ENCODE assay signal across 31 cellular contexts in genomic region chr1:62608905-62609304, GRCh38. TPM values are rescaled to one million over a fixed set of nuclear protein-coding genes. Genes with fewer than 3 reads are reported as not detected.
DNase-seq lines count a peak whose midpoint lies in the region; ATAC-seq, FAIRE-seq and TF ChIP-seq lines count a peak whose summit lies in the region.
"Had no signal": no experiment of that assay in that cellular context is flagged by ENCODE, and none has a peak within 500 bp of the region (broad histone marks: within the 10 kb centered on the region; RNA-seq: fewer than 3 reads in every experiment).

No MANE protein-coding gene starts in this region.

- in situ Hi-C loops in IMR-90 (cut with MboI; ENCODE audit: low sequenced_read_pairs), result no loop called here
- in situ Hi-C loops in HepG2 (cut with HindIII; ENCODE audit: extremely low pct_ligation_motif_present, low pct_unique_long_range_greater_than_20kb), result no loop called here

- H3K27ac ChIP-seq in IMR-90 (ENCODE audit: insufficient read depth, low read length) (no peak overlapping the region), HepG2 (ENCODE audit: extremely low read length, insufficient read depth, low read length) (peak overlapping the region; percentile 54), right lobe of liver (peak overlapping the region; percentile 54 to 78 (median 67)), small intestine (ENCODE audit: low read depth in 1 of 2, low read length in 1 of 2) (no peak overlapping the region), ovary (no peak overlapping the region), esophagus squamous epithelium (no peak overlapping the region)
- H3K27ac ChIP-seq: BLaER1 had no signal

- H3K79me1 ChIP-seq in IMR-90 (ENCODE audit: low read depth in 1 of 2, low read length in 2 of 2), result peaks cover 0 to 16% of the 10 kb centered on the region in 2 experiments; a peak in 3 of 4 replicates

- H3K56ac ChIP-seq in IMR-90 (ENCODE audit: extremely low read depth, insufficient read depth, low read length), result no peak overlapping the region

- peak overlapping the region; percentile 8 for H2BK5ac ChIP-seq in IMR-90 (ENCODE audit: low read depth, low read length, poor library complexity, severe bottlenecking)

- no peaks in the 10 kb centered on the region for H3K27me3 ChIP-seq in IMR-90 (ENCODE audit: control insufficient read depth, insufficient read depth, low read length)
- H3K27me3 ChIP-seq in HepG2 (ENCODE audit: control insufficient read depth in 1 of 2, insufficient read depth in 2 of 2, low read length in 2 of 2), result no peaks in the 10 kb centered on the region
- H3K27me3 ChIP-seq in right lobe of liver, result no peaks in the 10 kb centered on the region
- H3K27me3 ChIP-seq in small intestine (ENCODE audit: control insufficient read depth in 2 of 2, insufficient read depth in 2 of 2, low read length in 2 of 2), result no peaks in the 10 kb centered on the region
- H3K27me3 ChIP-seq in ovary, result no peaks in the 10 kb centered on the region
- H3K27me3 ChIP-seq in esophagus squamous epithelium, result no peaks in the 10 kb centered on the region
- H3K27me3 ChIP-seq: BE2C, BLaER1 had no signal

- H4K20me1 ChIP-seq in IMR-90 (ENCODE audit: insufficient read depth, low read length), result no peaks in the 10 kb centered on the region
- H4K20me1 ChIP-seq in HepG2 (ENCODE audit: insufficient read depth, low read length), result no peaks in the 10 kb centered on the region
- H4K20me1 ChIP-seq: BLaER1 had no signal

- H3K4me3 ChIP-seq in IMR-90 (ENCODE audit: insufficient read depth, low read depth, low read length), result no peak overlapping the region
- no peak overlapping the region; a peak in 1 of 6 replicates for H3K4me3 ChIP-seq in HepG2 (replicated peaks in 1 of 3; ENCODE audit: insufficient read depth in 1 of 3, low read depth in 2 of 3, low read length in 3 of 3)
- H3K4me3 ChIP-seq in right lobe of liver, result no peak overlapping the region
- no peak overlapping the region for H3K4me3 ChIP-seq in small intestine (ENCODE audit: low read depth in 1 of 2, low read length in 2 of 2)
- no peak overlapping the region for H3K4me3 ChIP-seq in ovary
- no peak overlapping the region for H3K4me3 ChIP-seq in esophagus squamous epithelium
- H3K4me3 ChIP-seq: BLaER1 had no signal

- DNase-seq in IMR-90, result no peak
- peak; percentile 80 for DNase-seq in HepG2 (ENCODE audit: low spot score)
- DNase-seq in right lobe of liver, result no peak
- DNase-seq in small intestine, result peak; percentile 27
- no peak for DNase-seq in ovary
- DNase-seq in esophagus squamous epithelium (lab: John Stamatoyannopoulos, UW), result no peak
- DNase-seq in NCI-H1092 treated with DMSO at 0.1 percent for 48 hours (lab: John Stamatoyannopoulos, UW), result no peak
- DNase-seq in NK-92 treated with Interleukin-12 subunit alpha and Interleukin-12 subunit beta, amount 100 ng/mL, for 24 hours (lab: John Stamatoyannopoulos, UW), result no peak
- DNase-seq: 8988T; ACHN; BE2C; C1 segment of cervical spinal cord; CD4-positive, alpha-beta memory T cell; CD4-positive, CD25-positive, alpha-beta regulatory T cell; CD8-positive, alpha-beta memory T cell; COR-L47; DMS 273 treated with DMSO at 0.1 percent for 48 hours; DMS153; DMS53; DMS79; DND-41; EL; GF-D8 had no signal

- H2BK20ac ChIP-seq in IMR-90 (ENCODE audit: low read depth, low read length), result no peak overlapping the region

- no peak overlapping the region for H3K4ac ChIP-seq in IMR-90 (ENCODE audit: low read depth, low read length)

- TF ChIP-seq EP300 in HepG2 (IDR thresholded peaks at IDR 0.05; ENCODE audit: low read depth in 2 of 2, low read length in 2 of 2) (peak in 1 of 2 experiments; percentile 71; a peak in 2 of 4 replicates), HepG2 (CRISPR knock-in tag; IDR thresholded peaks at IDR 0.05; ENCODE audit: borderline replicate concordance) (no peak), ovary (IDR thresholded peaks at IDR 0.05) (no peak)

- TF ChIP-seq CTCF in IMR-90 (conservative IDR thresholded peaks at IDR 0.05; ENCODE audit: low read depth, low read length) (no peak), HepG2 (CRISPR knock-in tag; IDR thresholded peaks at IDR 0.05) (no peak), right lobe of liver (IDR thresholded peaks at IDR 0.05) (no peak), ovary (IDR thresholded peaks at IDR 0.05) (no peak), esophagus squamous epithelium (IDR thresholded peaks at IDR 0.05) (no peak)

- H4K5ac ChIP-seq in IMR-90 (ENCODE audit: low read depth, low read length), result no peak overlapping the region

- no peak overlapping the region for H3K14ac ChIP-seq in IMR-90 (replicated peaks; ENCODE audit: low read depth, low read length)

- no peaks in the 10 kb centered on the region for H3K9me1 ChIP-seq in IMR-90 (ENCODE audit: insufficient read depth, low read length)

- H3K36me3 ChIP-seq in IMR-90 (ENCODE audit: control insufficient read depth, insufficient read depth, low read length), result peaks cover 4% of the 10 kb centered on the region
- H3K36me3 ChIP-seq in HepG2 (replicated peaks in 1 of 2; ENCODE audit: control insufficient read depth in 1 of 2, insufficient read depth in 2 of 2, low read length in 2 of 2), result peaks cover 0 to 13% of the 10 kb centered on the region in 2 experiments; a peak in 2 of 5 replicates
- peaks cover 0 to 25% (median 6%) of the 10 kb centered on the region in 4 donors for H3K36me3 ChIP-seq in right lobe of liver
- H3K36me3 ChIP-seq in small intestine (ENCODE audit: control insufficient read depth in 2 of 2, insufficient read depth in 2 of 2, low read length in 2 of 2), result no peaks in the 10 kb centered on the region
- no peaks in the 10 kb centered on the region for H3K36me3 ChIP-seq in ovary
- peaks cover 0 to 4% (median 0%) of the 10 kb centered on the region in 3 donors for H3K36me3 ChIP-seq in esophagus squamous epithelium
- H3K36me3 ChIP-seq: BE2C had no signal

- H3K4me1 ChIP-seq in IMR-90 (ENCODE audit: control insufficient read depth, insufficient read depth, low read length) (no peaks in the 10 kb centered on the region), HepG2 (ENCODE audit: insufficient read depth, low read length) (peaks cover 39% of the 10 kb centered on the region), right lobe of liver (peaks cover 0 to 39% (median 11%) of the 10 kb centered on the region in 4 donors), small intestine (ENCODE audit: control insufficient read depth in 2 of 2, insufficient read depth in 1 of 2, low read depth in 1 of 2, low read length in 1 of 2) (no peaks in the 10 kb centered on the region), ovary (ENCODE audit: insufficient read depth) (no peaks in the 10 kb centered on the region), esophagus squamous epithelium (no peaks in the 10 kb centered on the region)
- H3K4me1 ChIP-seq: BE2C, BLaER1 had no signal

- H2AFZ ChIP-seq in IMR-90 (replicated peaks; ENCODE audit: low read length, poor library complexity), result no peak overlapping the region
- H2AFZ ChIP-seq in HepG2 (ENCODE audit: low read length), result no peak overlapping the region

- no peak overlapping the region for H2BK15ac ChIP-seq in IMR-90 (ENCODE audit: low read depth, low read length)

- TF ChIP-seq RAD21 in IMR-90 (IDR thresholded peaks at IDR 0.05; ENCODE audit: low read length), result no peak
- no peak for TF ChIP-seq RAD21 in HepG2 (CRISPR knock-in tag; IDR thresholded peaks at IDR 0.05)

- H3K9me3 ChIP-seq in IMR-90 (ENCODE audit: control insufficient read depth, insufficient read depth, low read length) (no peaks in the 10 kb centered on the region), HepG2 (ENCODE audit: low read length) (no peaks in the 10 kb centered on the region), right lobe of liver (no peaks in the 10 kb centered on the region), small intestine (ENCODE audit: control insufficient read depth, low read depth) (no peaks in the 10 kb centered on the region), ovary (no peaks in the 10 kb centered on the region), esophagus squamous epithelium (no peaks in the 10 kb centered on the region)
- H3K9me3 ChIP-seq: BE2C, BLaER1 had no signal

- H4K91ac ChIP-seq in IMR-90 (ENCODE audit: insufficient read depth, low read depth, low read length), result no peak overlapping the region

- H3K79me2 ChIP-seq in HepG2 (ENCODE audit: insufficient read depth, low read length), result no peaks in the 10 kb centered on the region

- no peak for TF ChIP-seq POLR2A in IMR-90 (IDR thresholded peaks at IDR 0.05; ENCODE audit: low read depth, low read length)
- no peak for TF ChIP-seq POLR2A in HepG2 (IDR thresholded peaks at IDR 0.05; ENCODE audit: insufficient read depth in 1 of 2, low read depth in 2 of 2, low read length in 2 of 2)
- TF ChIP-seq POLR2A in right lobe of liver (IDR thresholded peaks at IDR 0.05), result no peak
- TF ChIP-seq POLR2A in ovary (IDR thresholded peaks at IDR 0.05), result no peak
- TF ChIP-seq POLR2A in esophagus squamous epithelium (IDR thresholded peaks at IDR 0.05), result no peak

- H2AK9ac ChIP-seq in IMR-90 (replicated peaks; ENCODE audit: low read depth, low read length, poor library complexity), result no peak overlapping the region

- no peak overlapping the region for H3K23ac ChIP-seq in IMR-90 (ENCODE audit: low read depth, low read length)

- no peak for ATAC-seq in IMR-90 (ENCODE audit: low read depth)
- peak; percentile 55 for ATAC-seq in HepG2
- ATAC-seq in right lobe of liver, result peak; percentile 45 to 62 (median 55)

- POLR2A ChIA-PET in IMR-90 (lab: Charles Lee; ENCODE audit: unreplicated experiment), result no interaction called here
- POLR2A ChIA-PET in HepG2 (lab: Yijun Ruan, JAX), result interaction anchor here (1.4 kb wide), 1 partner anchor 13 kb away, joined by 5 read pairs; no protein-coding TSS in a partner anchor

- intact Hi-C loops in IMR-90 (cut with micrococcal nuclease) (no loop called here), HepG2 (cut with micrococcal nuclease; ENCODE audit: unreplicated experiment) (no loop called here), right lobe of liver (cut with DNase I) (no loop called here), ovary (cut with DNase I) (no loop called here), esophagus squamous epithelium (cut with DNase I) (no loop called here)

- dilution Hi-C loops in IMR-90 (cut with HindIII; ENCODE audit: low sequenced_read_pairs, unreplicated experiment), result no loop called here

- no peak overlapping the region for H3K4me2 ChIP-seq in IMR-90 (ENCODE audit: low read depth, low read length)
- peak overlapping the region; percentile 46 for H3K4me2 ChIP-seq in HepG2 (ENCODE audit: low read depth, low read length)
- H3K4me2 ChIP-seq: BLaER1 had no signal

- CTCF ChIA-PET in IMR-90 (lab: Yijun Ruan, JAX), result no interaction called here
- CTCF ChIA-PET in HepG2 (lab: Yijun Ruan, JAX; ENCODE audit: low intra/inter-chr PET ratio, low total read pairs), result no interaction called here

- H3K18ac ChIP-seq in IMR-90 (ENCODE audit: low read depth, low read length), result no peak overlapping the region

- no TSS peak for BruUV-seq in IMR-90 (replicated peaks; lab: Mats Ljungman, UMichigan)
- BruUV-seq in HepG2 (replicated peaks; lab: Mats Ljungman, UMichigan), result no TSS peak

- H4K8ac ChIP-seq in IMR-90 (ENCODE audit: low read depth in 2 of 2, low read length in 2 of 2), result no peak overlapping the region

- no peak overlapping the region for H3K9ac ChIP-seq in IMR-90 (ENCODE audit: low read depth, low read length)
- no peak overlapping the region for H3K9ac ChIP-seq in HepG2 (ENCODE audit: insufficient read depth, low read depth, low read length)
- H3K9ac ChIP-seq: BLaER1 had no signal

- H2AK5ac ChIP-seq in IMR-90 (ENCODE audit: low read depth, low read length), result no peak overlapping the region

- FAIRE-seq in HepG2 (lab: Jason Lieb, UNC) (peak; percentile 39), small intestine (lab: Jason Lieb, UNC) (no peak)
- FAIRE-seq: GM12891, GM19239 had no signal

- no peak overlapping the region for H2BK120ac ChIP-seq in IMR-90 (ENCODE audit: low read depth, low read length)

RNA-seq across cellular contexts. Expression of gene ANGPTL3, which starts 11.6 kb away (rescaled TPM):
- not detected in 2 replicates for total RNA-seq in IMR-90 (2012; rRNA removed)
- not detected in 2 replicates for polyA plus RNA-seq in IMR-90 (2012; rRNA removed)
- not detected in 2 replicates for polyA plus RNA-seq in IMR-90 (2012; cell fraction: cytosol; rRNA removed)
- not detected in 2 replicates for polyA plus RNA-seq in IMR-90 (2012; cell fraction: nucleus; rRNA removed; ENCODE audit: low replicate concordance)
- total RNA-seq in HepG2 (2016; rRNA removed; fragmentation: Illumina TruSeq; extraction: Trizol), result 0.22 and 0.51 TPM in 2 replicates
- total RNA-seq in HepG2 (2016; cell fraction: cytosol; rRNA removed; fragmentation: Illumina TruSeq; extraction: Trizol; ENCODE audit: low read depth), result 0.26 TPM in 1 of 2 replicates, not detected in the other
- total RNA-seq in HepG2 (2016; cell fraction: insoluble cytoplasmic fraction; rRNA removed; fragmentation: Illumina TruSeq; extraction: Trizol), result 0.22 and 0.32 TPM in 2 replicates
- total RNA-seq in HepG2 (2016; cell fraction: membrane; rRNA removed; fragmentation: Illumina TruSeq; extraction: Trizol), result 0.22 and 0.48 TPM in 2 replicates
- 0.68 and 0.75 TPM in 2 replicates for total RNA-seq in HepG2 (2016; cell fraction: nucleus; rRNA removed; fragmentation: Illumina TruSeq; extraction: Trizol)
- polyA plus RNA-seq in HepG2 (2011; rRNA removed), result 0.40 and 1.3 TPM in 2 replicates
- polyA plus RNA-seq in HepG2 (2011; cell fraction: cytosol; rRNA removed), result 0.15 and 0.68 TPM in 2 replicates
- polyA plus RNA-seq in HepG2 (2011; cell fraction: nucleus; rRNA removed), result 0.12 TPM in 1 of 2 replicates, not detected in the other
- polyA plus RNA-seq in HepG2 (2012), result 0.60 and 2.5 TPM in 2 replicates
- 0.07 and 0.20 TPM in 2 replicates for polyA plus RNA-seq in HepG2 (2016; cell fraction: cytosol; fragmentation: Illumina TruSeq; extraction: Trizol; ENCODE audit: low read depth)
- polyA plus RNA-seq in HepG2 (2016; cell fraction: insoluble cytoplasmic fraction; fragmentation: Illumina TruSeq; extraction: Trizol; ENCODE audit: low read depth), result 0.21 and 0.33 TPM in 2 replicates
- polyA plus RNA-seq in HepG2 (2016; cell fraction: membrane; fragmentation: Illumina TruSeq; extraction: Trizol; ENCODE audit: low read depth), result not detected in 2 replicates
- 0.37 and 0.71 TPM in 2 replicates for polyA plus RNA-seq in HepG2 (2016; cell fraction: nucleus; fragmentation: Illumina TruSeq; extraction: Trizol; ENCODE audit: insufficient read depth, low read depth)
- polyA minus RNA-seq in HepG2 (2011; rRNA and poly(A)+ RNA removed; ENCODE audit: low replicate concordance), result not detected in 2 replicates
- polyA minus RNA-seq in HepG2 (2011; cell fraction: cytosol; rRNA and poly(A)+ RNA removed), result not detected in 2 replicates
- 0.90 and 1.6 TPM in 2 replicates for polyA minus RNA-seq in HepG2 (2011; cell fraction: nucleus; rRNA and poly(A)+ RNA removed)
- total RNA-seq in right lobe of liver, result 100 to 1,000 TPM; 227 to 411 (median 245) TPM
- polyA plus RNA-seq in small intestine, result not detected
- total RNA-seq in ovary, result under 1 TPM in 2 of 7 donors, not detected in 5; 0.12 to 0.13 TPM
- not detected for polyA plus RNA-seq in ovary
- not detected for total RNA-seq in esophagus squamous epithelium
- total RNA-seq: A673; CD4-positive, alpha-beta memory T cell; CD4-positive, CD25-positive, alpha-beta regulatory T cell; CD8-positive, alpha-beta memory T cell; Daoy; G401 had no signal
- polyA plus RNA-seq: AG04450; CD14-positive monocyte; CD4-positive, alpha-beta memory T cell; CD4-positive, CD25-positive, alpha-beta regulatory T cell; CD8-positive, alpha-beta memory T cell had no signal

Comparison
In these comparisons a context has a peak if more than half of its experiments do, and no peak if none do; other contexts are left out.
1. DNase-seq: peak in HepG2 (single experiment) and small intestine (single experiment); none in IMR-90 (single experiment), right lobe of liver (0 of 3), ovary (0 of 5), esophagus squamous epithelium (single experiment), NCI-H1092 treated with DMSO at 0.1 percent for 48 hours (single experiment) and NK-92 treated with Interleukin-12 subunit alpha and Interleukin-12 subunit beta, amount 100 ng/mL, for 24 hours (single experiment).
2. RNA of gene ANGPTL3, which starts 11.6 kb away (total RNA-seq): 227 to 411 TPM in right lobe of liver; 0.22 to 0.75 TPM in HepG2, not detected in IMR-90, 0.12 to 0.13 TPM in ovary and not detected in esophagus squamous epithelium; every median in the first group is over 100 times any median in the second.
3. H3K27ac ChIP-seq: peak in HepG2 (single experiment) and right lobe of liver (3 of 3); none in IMR-90 (single experiment), small intestine (0 of 2), ovary (0 of 2) and esophagus squamous epithelium (0 of 4).